8 cellular contexts compared by ENCODE assay signal in genomic region chrX:19904778-19905367, GRCh38. TPM values are rescaled to one million over a fixed set of nuclear protein-coding genes. Genes with fewer than 3 reads are reported as not detected.
A peak's percentile ranks its signal among the peaks of the same experiment; 100 is the strongest.
DNase-seq lines count a peak whose midpoint lies in the region; ATAC-seq and TF ChIP-seq lines count a peak whose summit lies in the region.

No MANE protein-coding gene starts in this region.

- TF ChIP-seq RAD21 in Ishikawa (IDR thresholded peaks at IDR 0.05; ENCODE audit: low read depth): peak; percentile 74

- H3K79me2 ChIP-seq in PC-9 (ENCODE audit: low read depth): no peaks in the 10 kb centered on the region

- no peak for TF ChIP-seq POLR2A in right lobe of liver (IDR thresholded peaks at IDR 0.05)

- intact Hi-C loops in PC-9 (cut with micrococcal nuclease; ENCODE audit: unreplicated experiment): loop anchor here (1.0 to 10.0 kb wide), 5 partner anchors 87 to 540 kb away; partner anchors contain the start of genes BCLAF3 and MAP7D2
- intact Hi-C loops in right lobe of liver (cut with DNase I): loop anchor here in 1 of 2 donors (10.0 kb wide), 1 partner anchor 160 kb away; no protein-coding TSS in a partner anchor

- H3K36me3 Mint-ChIP-seq in chondrocyte (ENCODE audit: low read depth): no peaks in the 10 kb centered on the region

- peak overlapping the region; percentile 47 for H3K4me2 ChIP-seq in PC-9

- no peaks in the 10 kb centered on the region for H3K27me3 Mint-ChIP-seq in chondrocyte (ENCODE audit: low read depth)

- WGBS in right lobe of liver (ENCODE audit: insufficient coverage, low coverage, low lambda C conversion rate, missing lambda C conversion rate): 3% methylated on average over 5 of the region's 5 CpGs

- H3K36me3 ChIP-seq in PC-9 (ENCODE audit: low read depth): no peaks in the 10 kb centered on the region
- no peaks in the 10 kb centered on the region for H3K36me3 ChIP-seq in right lobe of liver

- H3K4me3 ChIP-seq in PC-9: no peak overlapping the region
- no peak overlapping the region for H3K4me3 ChIP-seq in right lobe of liver

- no peak overlapping the region for H2AFZ ChIP-seq in PC-9

- H3K4me1 ChIP-seq in PC-9 (replicated peaks; ENCODE audit: insufficient read depth): peaks cover 8% of the 10 kb centered on the region
- H3K4me1 ChIP-seq in right lobe of liver: no peaks in the 10 kb centered on the region

- H3K4me3 Mint-ChIP-seq in chondrocyte (ENCODE audit: unreplicated experiment): no peak overlapping the region

- POLR2A ChIA-PET in PC-9 (lab: Charles Lee; ENCODE audit: unreplicated experiment): interaction anchor here (0.7 to 0.9 kb wide), 3 partner anchors 110 to 319 kb away, joined by 6 to 41 read pairs (median 15); no protein-coding TSS in a partner anchor

- H3K27me3 ChIP-seq in PC-9 (ENCODE audit: insufficient read depth, low read depth): no peaks in the 10 kb centered on the region
- H3K27me3 ChIP-seq in right lobe of liver: peaks cover 0 to 6% of the 10 kb centered on the region in 2 donors

- ATAC-seq in right lobe of liver (peak; percentile 78 to 87 (median 84)), HG02798 (IDR thresholded peaks at IDR 0.05; ENCODE audit: poor library complexity, unreplicated experiment) (no peak)

- no peaks in the 10 kb centered on the region for H4K20me1 ChIP-seq in PC-9 (ENCODE audit: insufficient read depth)

- H3K27ac ChIP-seq in PC-9 (no peak overlapping the region), right lobe of liver (no peak overlapping the region)

- TF ChIP-seq EP300 in Ishikawa (IDR thresholded peaks at IDR 0.05; ENCODE audit: borderline replicate concordance): no peak

- no peaks in the 10 kb centered on the region for H3K9me2 ChIP-seq in PC-9 (ENCODE audit: insufficient read depth)

- H3K9me3 ChIP-seq in PC-9 (ENCODE audit: insufficient read depth, low read depth) (no peaks in the 10 kb centered on the region), right lobe of liver (no peaks in the 10 kb centered on the region)

- peaks cover 5% of the 10 kb centered on the region for H3K9me3 Mint-ChIP-seq in chondrocyte (ENCODE audit: low read depth)

- H3K4me1 Mint-ChIP-seq in chondrocyte (ENCODE audit: low read depth): peaks cover 9% of the 10 kb centered on the region

- TF ChIP-seq CTCF in PC-9 (conservative IDR thresholded peaks at IDR 0.05) (peak; percentile 73), chondrocyte (IDR thresholded peaks at IDR 0.05) (peak; percentile 81), right lobe of liver (IDR thresholded peaks at IDR 0.05) (peak; percentile 37 to 69 (median 64))

- no TSS peak for BruUV-seq in PC-9 (replicated peaks; lab: Mats Ljungman, UMichigan)

- 0 out of 2 replicates have a peak, but pooled peaks cover 6% of the 10 kb centered on the region for H3F3A ChIP-seq in PC-9 (ENCODE audit: insufficient read depth, low read depth)

- DNase-seq in DMS53 treated with DMSO at 0.1 percent for 48 hours (lab: John Stamatoyannopoulos, UW; ENCODE audit: unreplicated experiment): peak; percentile 61
- DNase-seq in GM19240 (ENCODE audit: insufficient read length, low spot score): peak; percentile 57
- DNase-seq in PC-9: peak; percentile 22 to 72
- DNase-seq in chondrocyte (ENCODE audit: low spot score): no peak
- no peak for DNase-seq in right lobe of liver
- DNase-seq in ecto neural progenitor cell (ENCODE audit: low spot score): no peak

- no peak overlapping the region for H3K27ac Mint-ChIP-seq in chondrocyte (ENCODE audit: unreplicated experiment)

- CTCF ChIA-PET in PC-9 (lab: Charles Lee): interaction anchor here (0.6 to 1.3 kb wide), 4 partner anchors 157 to 249 kb away, joined by 3 to 8 read pairs (median 6); no protein-coding TSS in a partner anchor

TF ChIP-seq in Ishikawa, 13 proteins besides CTCF, POLR2A, EP300 and RAD21:
- 0 out of 2 replicates have a peak, but pooled peaks have one; percentile 6 for TF ChIP-seq CEBPB (IDR thresholded peaks at IDR 0.05)
- no peak for TF ChIP-seq TAF1 (IDR thresholded peaks at IDR 0.05; ENCODE audit: low read depth)
- no peak for TF ChIP-seq USF1 (IDR thresholded peaks at IDR 0.05)
- TF ChIP-seq TCF12 (IDR thresholded peaks at IDR 0.05; ENCODE audit: low read depth): no peak
TF ChIP-seq in Ishikawa: peak in this region for 1.

RNA-seq across cellular contexts. Expression of gene SH3KBP1, which starts 17.5 kb away (rescaled TPM):
- 42.5 and 58.3 TPM in 2 replicates for total RNA-seq in PC-9 (2021)
- 37.6 to 63.2 TPM (median 58.8 TPM) in 3 replicates for total RNA-seq in chondrocyte
- total RNA-seq in right lobe of liver: 10 to 100 TPM in 2 of 6 experiments, 1 to 10 TPM in 4; 7.3 to 14.1 (median 8.9) TPM

Comparison
In these comparisons a context has a peak if more than half of its experiments do, and no peak if none do; other contexts are left out.
1. DNase-seq: peak in DMS53 treated with DMSO at 0.1 percent for 48 hours (single experiment), GM19240 (single experiment) and PC-9 (2 of 2); none in chondrocyte (single experiment), right lobe of liver (0 of 3) and ecto neural progenitor cell (single experiment).
2. Peak in every context shown above with its lines, with median percentiles within 50 percentile points of each other: CTCF ChIP-seq.